ENCODE assay signal across 10 cellular contexts in the genomic region with DNA sequence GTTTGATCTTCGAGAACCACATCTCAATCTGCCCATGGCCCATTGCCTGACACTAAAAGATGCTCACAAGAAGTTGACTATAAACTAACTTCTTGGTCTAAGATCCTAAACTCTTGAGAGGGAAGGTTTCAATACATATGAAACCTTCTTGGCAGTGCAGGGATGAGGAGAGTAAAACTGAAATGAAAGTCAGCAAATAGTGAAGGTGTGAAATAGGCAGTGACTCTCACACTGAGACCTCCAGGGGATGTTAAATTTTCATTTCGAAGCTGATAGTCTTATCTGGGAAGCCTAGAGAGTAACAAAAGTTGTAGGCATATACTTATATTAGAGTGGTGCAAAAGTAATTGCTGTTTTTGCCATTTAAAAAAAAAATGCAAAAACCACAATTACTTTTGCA. TPM values are rescaled to one million over a fixed set of nuclear protein-coding genes. Genes with fewer than 3 reads are reported as not detected.
DNase-seq lines count a peak whose midpoint lies in the region; TF ChIP-seq lines count a peak whose summit lies in the region.
"Had no signal": no experiment of that assay in that cellular context is flagged by ENCODE, and none has a peak within 500 bp of the region (broad histone marks: within the 10 kb centered on the region; RNA-seq: fewer than 3 reads in every experiment).

No MANE protein-coding gene starts in this region.

- no peak for TF ChIP-seq EP300 in suprapubic skin (IDR thresholded peaks at IDR 0.05)

- H3K4me1 ChIP-seq in iPS-18a (ENCODE audit: control insufficient read depth, low read depth, low read length) (no peaks in the 10 kb centered on the region), subcutaneous abdominal adipose tissue (ENCODE audit: control insufficient read depth in 5 of 5, insufficient read depth in 5 of 5, low read length in 5 of 5) (peaks cover 2 to 35% (median 31%) of the 10 kb centered on the region in 5 donors), suprapubic skin (peaks cover 40% of the 10 kb centered on the region)

- H3K9me3 ChIP-seq in SK-N-MC (ENCODE audit: low read depth, low read length) (no peaks in the 10 kb centered on the region), iPS-18a (ENCODE audit: control insufficient read depth, low read depth, low read length) (no peaks in the 10 kb centered on the region), subcutaneous abdominal adipose tissue (ENCODE audit: control insufficient read depth in 5 of 5, low read length in 5 of 5) (no peaks in the 10 kb centered on the region), suprapubic skin (no peaks in the 10 kb centered on the region)

- TF ChIP-seq CTCF in suprapubic skin (IDR thresholded peaks at IDR 0.05): no peak

- no peak overlapping the region for H3K27ac Mint-ChIP-seq in activated T-cell treated with anti-CD3 and anti-CD28 coated beads, Interleukin-2, amount 50 U/mL, for 24 hours

- H3K4me3 Mint-ChIP-seq in activated T-cell treated with anti-CD3 and anti-CD28 coated beads, Interleukin-2, amount 50 U/mL, for 24 hours: peak overlapping the region; percentile 39

- H3K9ac ChIP-seq in SK-N-MC (ENCODE audit: insufficient read length) (no peak overlapping the region), iPS-18a (ENCODE audit: low read length) (no peak overlapping the region), subcutaneous abdominal adipose tissue (ENCODE audit: low read length in 5 of 5) (peak overlapping the region in 1 of 5 donors; percentile 100)

- DNase-seq in activated T-cell treated with anti-CD3 and anti-CD28 coated beads, Interleukin-2, amount 50 U/mL, for 24 hours: no peak
- no peak for DNase-seq in activated T-cell treated with anti-CD3 and anti-CD28 coated beads, Interleukin-2, amount 50 U/mL, for 1 hour
- no peak for DNase-seq in SK-N-MC (ENCODE audit: low read depth, low spot score)
- DNase-seq in ACHN: no peak
- DNase-seq in NCI-H446 treated with DMSO at 0.1 percent for 48 hours (lab: John Stamatoyannopoulos, UW): no peak
- no peak for DNase-seq in suprapubic skin (ENCODE audit: low spot score in 2 of 2)
- DNase-seq: NCI-H1417; stimulated activated naive CD4-positive, alpha-beta T cell had no signal

- no peaks in the 10 kb centered on the region for H3K36me3 ChIP-seq in SK-N-MC (ENCODE audit: insufficient read depth, low read length)
- H3K36me3 ChIP-seq in iPS-18a (ENCODE audit: control insufficient read depth, low read depth, low read length): no peaks in the 10 kb centered on the region
- peaks cover 0 to 5% (median 0%) of the 10 kb centered on the region in 5 donors for H3K36me3 ChIP-seq in subcutaneous abdominal adipose tissue (ENCODE audit: control insufficient read depth in 5 of 5, insufficient read depth in 5 of 5, low read length in 5 of 5)
- no peaks in the 10 kb centered on the region for H3K36me3 ChIP-seq in suprapubic skin

- 95% methylated on average over 2 of the region's 2 CpGs for WGBS in suprapubic skin

- peaks cover 5% of the 10 kb centered on the region for H3K27me3 Mint-ChIP-seq in activated T-cell treated with anti-CD3 and anti-CD28 coated beads, Interleukin-2, amount 50 U/mL, for 24 hours

- peaks cover 5% of the 10 kb centered on the region for H3K27me3 ChIP-seq in iPS-18a (ENCODE audit: control insufficient read depth, insufficient read depth, low read length)
- H3K27me3 ChIP-seq in subcutaneous abdominal adipose tissue (ENCODE audit: control insufficient read depth in 5 of 5, insufficient read depth in 4 of 5, low read length in 5 of 5): no peaks in the 10 kb centered on the region
- no peaks in the 10 kb centered on the region for H3K27me3 ChIP-seq in suprapubic skin

- H3K4me1 Mint-ChIP-seq in activated T-cell treated with anti-CD3 and anti-CD28 coated beads, Interleukin-2, amount 50 U/mL, for 24 hours (ENCODE audit: low read depth): peaks cover 17% of the 10 kb centered on the region

- peaks cover 7% of the 10 kb centered on the region for H3K36me3 Mint-ChIP-seq in activated T-cell treated with anti-CD3 and anti-CD28 coated beads, Interleukin-2, amount 50 U/mL, for 24 hours (ENCODE audit: low read depth)

- in situ Hi-C loops in ACHN (cut with HindIII; ENCODE audit: low pct_ligation_motif_present, low pct_unique_long_range_greater_than_20kb, low sequenced_read_pairs): no loop called here

- no peak overlapping the region for H3K27ac ChIP-seq in SK-N-MC
- H3K27ac ChIP-seq in iPS-18a (ENCODE audit: low read length): no peak overlapping the region
- H3K27ac ChIP-seq in subcutaneous abdominal adipose tissue (ENCODE audit: low read depth, low read length): peak overlapping the region; percentile 100
- no peak overlapping the region for H3K27ac ChIP-seq in suprapubic skin

- H3K9me3 Mint-ChIP-seq in activated T-cell treated with anti-CD3 and anti-CD28 coated beads, Interleukin-2, amount 50 U/mL, for 24 hours: no peaks in the 10 kb centered on the region

- peak overlapping the region; percentile 99 for H3K4me3 ChIP-seq in SK-N-MC
- H3K4me3 ChIP-seq in iPS-18a (ENCODE audit: low read length): peak overlapping the region; percentile 97
- no peak overlapping the region for H3K4me3 ChIP-seq in subcutaneous abdominal adipose tissue (ENCODE audit: low read depth in 1 of 5, low read length in 5 of 5)
- no peak overlapping the region for H3K4me3 ChIP-seq in suprapubic skin

- no peak for TF ChIP-seq POLR2A in suprapubic skin (IDR thresholded peaks at IDR 0.05)

RNA-seq across cellular contexts. Expression of a gene that starts 1.0 kb away (rescaled TPM):
- 10 to 100 TPM; 21.0 to 66.4 (median 37.0) TPM for total RNA-seq in suprapubic skin

RNA-seq across cellular contexts. Expression of a gene that starts 48.3 kb away (rescaled TPM):
- total RNA-seq in suprapubic skin: 10 to 100 TPM in 2 of 4 donors, 1 to 10 TPM in 2; 6.1 to 16.5 (median 11.6) TPM

Comparison
In these comparisons a context has a peak if more than half of its experiments do, and no peak if none do; other contexts are left out.
1. H3K4me3 ChIP-seq: peak in SK-N-MC (single experiment) and iPS-18a (single experiment); none in subcutaneous abdominal adipose tissue (0 of 5) and suprapubic skin (single experiment).